8 cellular contexts compared by ENCODE assay signal in genomic region chr20:25859649-25860530, GRCh38.
DNase-seq lines count a peak whose midpoint lies in the region; ATAC-seq lines count a peak whose summit lies in the region.

No MANE protein-coding gene starts in this region.

- DNase-seq in NCI-H128 (lab: John Stamatoyannopoulos, UW; ENCODE audit: unreplicated experiment): peak; percentile 62
- DNase-seq in activated CD4-positive, CD25-positive, alpha-beta regulatory T cell treated with anti-CD3 and anti-CD28 coated beads, Interleukin-2, amount 50 U/mL, for 16 hours (ENCODE audit: low read depth, low spot score): peak; percentile 57
- peak; percentile 35 to 97 (median 82) for DNase-seq in caudate nucleus (lab: John Stamatoyannopoulos, UW)
- peak; percentile 90 for DNase-seq in left kidney (ENCODE audit: low read depth, low spot score)
- DNase-seq in stimulated activated CD4-positive, alpha-beta T cell treated with anti-CD3 and anti-CD28 coated beads, Interleukin-2, amount 100 ng/mL, for 48 hours: peak; percentile 65 to 66
- DNase-seq in cortex of kidney (lab: John Stamatoyannopoulos, UW): no peak

- peak; percentile 50 for ATAC-seq in GM18858 (IDR thresholded peaks at IDR 0.05; ENCODE audit: unreplicated experiment)
- ATAC-seq in HG02885 (IDR thresholded peaks at IDR 0.05; ENCODE audit: poor library complexity, unreplicated experiment): no peak

- no peak overlapping the region for H3K27ac ChIP-seq in caudate nucleus (ENCODE audit: low read depth, low read length)
